ENCODE assay signal across 16 cellular contexts in the genomic region with DNA sequence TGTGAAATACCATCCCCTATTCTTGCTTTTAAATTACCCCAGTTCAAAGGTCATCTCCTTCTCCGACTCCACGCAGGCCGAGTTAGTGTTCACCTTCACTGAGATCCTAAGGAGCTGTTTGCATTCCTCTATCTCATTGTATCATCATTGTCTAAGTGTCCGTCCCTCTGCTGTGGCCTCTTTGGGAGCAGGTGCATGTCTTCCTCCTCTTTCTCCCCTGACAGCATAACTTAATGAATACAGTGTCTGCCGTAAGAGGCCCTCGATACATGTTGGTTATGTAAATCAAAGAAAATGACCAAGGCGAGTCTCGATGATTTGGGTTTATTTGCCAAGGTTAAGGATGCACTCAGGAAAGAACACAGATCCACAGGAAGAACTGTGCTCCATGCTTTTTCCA. TPM values are rescaled to one million over a fixed set of nuclear protein-coding genes. Genes with fewer than 3 reads are reported as not detected.
DNase-seq lines count a peak whose midpoint lies in the region; ATAC-seq, FAIRE-seq and TF ChIP-seq lines count a peak whose summit lies in the region.
"Had no signal": no experiment of that assay in that cellular context is flagged by ENCODE, and none has a peak within 500 bp of the region (broad histone marks: within the 10 kb centered on the region; RNA-seq: fewer than 3 reads in every experiment).

No MANE protein-coding gene starts in this region.

- H3K27ac ChIP-seq in HepG2 (ENCODE audit: extremely low read length, insufficient read depth, low read length), result peak overlapping the region; percentile 62
- no peak overlapping the region for H3K27ac ChIP-seq in right lobe of liver
- H3K27ac ChIP-seq: thyroid gland had no signal

- WGBS in HepG2 (ENCODE audit: low lambda C conversion rate), result 1% methylated on average over 8 of the region's 8 CpGs
- 81% methylated on average over 7 of the region's 8 CpGs for WGBS in right lobe of liver (ENCODE audit: insufficient coverage, low coverage, low lambda C conversion rate, missing lambda C conversion rate)

- peak overlapping the region; percentile 52 for H3K9ac ChIP-seq in HepG2 (ENCODE audit: insufficient read depth, low read depth, low read length)

- H3K4me1 Mint-ChIP-seq in glutamatergic neuron (ENCODE audit: low read depth, unreplicated experiment) (peaks cover 9% of the 10 kb centered on the region), endothelial cell (ENCODE audit: unreplicated experiment) (peaks cover 28% of the 10 kb centered on the region)

- TF ChIP-seq RAD21 in HepG2 (CRISPR knock-in tag; IDR thresholded peaks at IDR 0.05), result no peak

- H3K36me3 Mint-ChIP-seq in glutamatergic neuron (ENCODE audit: unreplicated experiment) (no peaks in the 10 kb centered on the region), endothelial cell (ENCODE audit: low read depth, unreplicated experiment) (no peaks in the 10 kb centered on the region)
- H3K36me3 Mint-ChIP-seq: CD14-positive monocyte had no signal

- H3K4me1 ChIP-seq in HepG2 (ENCODE audit: insufficient read depth, low read length) (peaks cover 94% of the 10 kb centered on the region), right lobe of liver (no peaks in the 10 kb centered on the region)

- TF ChIP-seq EP300 in HepG2 (IDR thresholded peaks at IDR 0.05; ENCODE audit: low read depth in 2 of 2, low read length in 2 of 2), result no peak
- no peak for TF ChIP-seq EP300 in HepG2 (CRISPR knock-in tag; IDR thresholded peaks at IDR 0.05; ENCODE audit: borderline replicate concordance)

- H3K36me3 ChIP-seq in HepG2 (replicated peaks in 1 of 2; ENCODE audit: control insufficient read depth in 1 of 2, insufficient read depth in 2 of 2, low read length in 2 of 2) (no peaks in the 10 kb centered on the region), right lobe of liver (no peaks in the 10 kb centered on the region)
- H3K36me3 ChIP-seq: MG63, thyroid gland had no signal

- no peak for FAIRE-seq in HepG2 (lab: Jason Lieb, UNC)
- FAIRE-seq: G401.6 had no signal

- BruUV-seq in HepG2 (replicated peaks; lab: Mats Ljungman, UMichigan), result no TSS peak

- H3K4me3 ChIP-seq in HepG2 (replicated peaks in 1 of 3; ENCODE audit: insufficient read depth in 1 of 3, low read depth in 2 of 3, low read length in 3 of 3), result peak overlapping the region; percentile 26 to 50 (median 44); a peak in 4 of 6 replicates
- H3K4me3 ChIP-seq in right lobe of liver, result no peak overlapping the region
- H3K4me3 ChIP-seq: MG63, thyroid gland had no signal

- no peak for TF ChIP-seq POLR2A in HepG2 (IDR thresholded peaks at IDR 0.05; ENCODE audit: insufficient read depth in 1 of 2, low read depth in 2 of 2, low read length in 2 of 2)
- no peak for TF ChIP-seq POLR2A in right lobe of liver (IDR thresholded peaks at IDR 0.05)

- H3K27me3 Mint-ChIP-seq in glutamatergic neuron (ENCODE audit: unreplicated experiment), result peaks cover 2% of the 10 kb centered on the region
- H3K27me3 Mint-ChIP-seq in endothelial cell (ENCODE audit: unreplicated experiment), result peaks cover 3% of the 10 kb centered on the region

- POLR2A ChIA-PET in HepG2 (lab: Yijun Ruan, JAX), result no interaction called here

- H3K27me3 ChIP-seq in HepG2 (ENCODE audit: control insufficient read depth in 1 of 2, insufficient read depth in 2 of 2, low read length in 2 of 2), result no peaks in the 10 kb centered on the region
- no peaks in the 10 kb centered on the region for H3K27me3 ChIP-seq in right lobe of liver
- H3K27me3 ChIP-seq: MG63, thyroid gland had no signal

- H3K27ac Mint-ChIP-seq in glutamatergic neuron (ENCODE audit: unreplicated experiment) (no peak overlapping the region), endothelial cell (ENCODE audit: unreplicated experiment) (no peak overlapping the region)
- H3K27ac Mint-ChIP-seq: CD14-positive monocyte had no signal

- peak overlapping the region; percentile 18 for H2AFZ ChIP-seq in HepG2 (ENCODE audit: low read length)

- intact Hi-C loops in HepG2 (cut with micrococcal nuclease; ENCODE audit: unreplicated experiment) (loop anchor here (10.0 kb wide), 1 partner anchor 1423 kb away; no protein-coding TSS in a partner anchor), right lobe of liver (cut with DNase I) (no loop called here)

- H3K9me3 ChIP-seq in HepG2 (ENCODE audit: low read length), result no peaks in the 10 kb centered on the region
- no peaks in the 10 kb centered on the region for H3K9me3 ChIP-seq in right lobe of liver
- H3K9me3 ChIP-seq: MG63, thyroid gland had no signal

- H3K79me2 ChIP-seq in HepG2 (ENCODE audit: insufficient read depth, low read length), result no peaks in the 10 kb centered on the region

- TF ChIP-seq CTCF in HepG2 (CRISPR knock-in tag; IDR thresholded peaks at IDR 0.05), result no peak
- TF ChIP-seq CTCF in right lobe of liver (IDR thresholded peaks at IDR 0.05), result no peak
- no peak for TF ChIP-seq CTCF in glutamatergic neuron (IDR thresholded peaks at IDR 0.05; ENCODE audit: partially characterized antibody, unreplicated experiment)
- TF ChIP-seq CTCF in endothelial cell (IDR thresholded peaks at IDR 0.05; ENCODE audit: unreplicated experiment), result no peak

- H3K9me3 Mint-ChIP-seq in glutamatergic neuron (ENCODE audit: unreplicated experiment) (peaks cover 1% of the 10 kb centered on the region), endothelial cell (ENCODE audit: unreplicated experiment) (no peaks in the 10 kb centered on the region)

- ATAC-seq in HepG2 (no peak), right lobe of liver (no peak)
- ATAC-seq: left lobe of liver had no signal

- DNase-seq in HepG2 (ENCODE audit: low spot score), result no peak
- no peak for DNase-seq in right lobe of liver
- DNase-seq in NCI-H526 treated with DMSO at 0.1 percent for 48 hours (lab: John Stamatoyannopoulos, UW), result peak; percentile 70
- no peak for DNase-seq in glutamatergic neuron
- DNase-seq in endothelial cell (ENCODE audit: low spot score), result no peak
- no peak for DNase-seq in effector CD4-positive, alpha-beta T cell
- DNase-seq in stimulated activated CD4-positive, alpha-beta T cell treated with anti-CD3 and anti-CD28 coated beads, Interleukin-15, amount 100 ng/mL, for 24 hours, result no peak
- DNase-seq: aorta; cortex of kidney; MG63; NCI-H2107; stimulated activated CD4-positive, alpha-beta T cell treated with anti-CD3 and anti-CD28 coated beads, Interleukin-1b, Interleukin-23, amount 100 ng/mL, for 48 hours; thyroid gland had no signal

- H3K4me3 Mint-ChIP-seq in glutamatergic neuron (ENCODE audit: unreplicated experiment) (peak overlapping the region; percentile 17), endothelial cell (ENCODE audit: unreplicated experiment) (no peak overlapping the region)

- in situ Hi-C loops in HepG2 (cut with HindIII; ENCODE audit: extremely low pct_ligation_motif_present, low pct_unique_long_range_greater_than_20kb), result no loop called here

- peak overlapping the region; percentile 77 for H3K4me2 ChIP-seq in HepG2 (ENCODE audit: low read depth, low read length)

- no peaks in the 10 kb centered on the region for H4K20me1 ChIP-seq in HepG2 (ENCODE audit: insufficient read depth, low read length)

- CTCF ChIA-PET in HepG2 (lab: Yijun Ruan, JAX; ENCODE audit: low intra/inter-chr PET ratio, low total read pairs), result no interaction called here

RNA-seq across cellular contexts. Expression of a gene that starts 4.9 kb away (rescaled TPM):
- total RNA-seq in HepG2 (2016; rRNA removed; fragmentation: Illumina TruSeq; extraction: Trizol), result 36.5 and 65.6 TPM in 2 replicates
- total RNA-seq in HepG2 (2016; cell fraction: cytosol; rRNA removed; fragmentation: Illumina TruSeq; extraction: Trizol; ENCODE audit: low read depth), result 7.1 and 8.4 TPM in 2 replicates
- total RNA-seq in HepG2 (2016; cell fraction: insoluble cytoplasmic fraction; rRNA removed; fragmentation: Illumina TruSeq; extraction: Trizol), result 37.9 and 63.0 TPM in 2 replicates
- total RNA-seq in HepG2 (2016; cell fraction: membrane; rRNA removed; fragmentation: Illumina TruSeq; extraction: Trizol), result 16.6 and 17.6 TPM in 2 replicates
- 20.8 and 22.0 TPM in 2 replicates for total RNA-seq in HepG2 (2016; cell fraction: nucleus; rRNA removed; fragmentation: Illumina TruSeq; extraction: Trizol)
- 67.0 and 86.5 TPM in 2 replicates for polyA plus RNA-seq in HepG2 (2011; rRNA removed)
- polyA plus RNA-seq in HepG2 (2011; cell fraction: cytosol; rRNA removed), result 20.9 and 33.3 TPM in 2 replicates
- 16.0 and 18.6 TPM in 2 replicates for polyA plus RNA-seq in HepG2 (2011; cell fraction: nucleus; rRNA removed)
- polyA plus RNA-seq in HepG2 (2012), result 21.8 and 33.2 TPM in 2 replicates
- 6.7 and 8.2 TPM in 2 replicates for polyA plus RNA-seq in HepG2 (2016; cell fraction: cytosol; fragmentation: Illumina TruSeq; extraction: Trizol; ENCODE audit: low read depth)
- 60.8 and 80.2 TPM in 2 replicates for polyA plus RNA-seq in HepG2 (2016; cell fraction: insoluble cytoplasmic fraction; fragmentation: Illumina TruSeq; extraction: Trizol; ENCODE audit: low read depth)
- polyA plus RNA-seq in HepG2 (2016; cell fraction: membrane; fragmentation: Illumina TruSeq; extraction: Trizol; ENCODE audit: low read depth), result 10.6 and 14.9 TPM in 2 replicates
- 31.6 and 37.5 TPM in 2 replicates for polyA plus RNA-seq in HepG2 (2016; cell fraction: nucleus; fragmentation: Illumina TruSeq; extraction: Trizol; ENCODE audit: insufficient read depth, low read depth)
- 69.8 and 75.0 TPM in 2 replicates for polyA minus RNA-seq in HepG2 (2011; rRNA and poly(A)+ RNA removed; ENCODE audit: low replicate concordance)
- polyA minus RNA-seq in HepG2 (2011; cell fraction: cytosol; rRNA and poly(A)+ RNA removed), result 49.0 and 63.7 TPM in 2 replicates
- 44.1 and 46.9 TPM in 2 replicates for polyA minus RNA-seq in HepG2 (2011; cell fraction: nucleus; rRNA and poly(A)+ RNA removed)
- total RNA-seq in right lobe of liver, result 10 to 100 TPM; 10.3 to 25.4 (median 14.9) TPM
- total RNA-seq in glutamatergic neuron (ENCODE audit: unreplicated experiment), result 29.7 TPM
- total RNA-seq in endothelial cell (ENCODE audit: unreplicated experiment), result 29.7 TPM

RNA-seq across cellular contexts. Expression of a gene that starts 35.7 kb away (rescaled TPM):
- total RNA-seq in HepG2 (2016; rRNA removed; fragmentation: Illumina TruSeq; extraction: Trizol) (not detected in 2 replicates), right lobe of liver (1 to 10 TPM in 1 of 6 experiments, under 1 TPM in 5; 0.29 to 5.6 (median 0.41) TPM), glutamatergic neuron (ENCODE audit: unreplicated experiment) (not detected), endothelial cell (ENCODE audit: unreplicated experiment) (5.0 TPM)
- total RNA-seq in HepG2 (2016; cell fraction: cytosol; rRNA removed; fragmentation: Illumina TruSeq; extraction: Trizol; ENCODE audit: low read depth), result not detected in 2 replicates
- not detected in 2 replicates for total RNA-seq in HepG2 (2016; cell fraction: insoluble cytoplasmic fraction; rRNA removed; fragmentation: Illumina TruSeq; extraction: Trizol)
- not detected in 2 replicates for total RNA-seq in HepG2 (2016; cell fraction: membrane; rRNA removed; fragmentation: Illumina TruSeq; extraction: Trizol)
- not detected in 2 replicates for total RNA-seq in HepG2 (2016; cell fraction: nucleus; rRNA removed; fragmentation: Illumina TruSeq; extraction: Trizol)
- 0.13 TPM in 1 of 2 replicates, not detected in the other for polyA plus RNA-seq in HepG2 (2011; rRNA removed)
- 0.08 and 0.10 TPM in 2 replicates for polyA plus RNA-seq in HepG2 (2011; cell fraction: cytosol; rRNA removed)
- polyA plus RNA-seq in HepG2 (2011; cell fraction: nucleus; rRNA removed), result not detected in 2 replicates
- not detected in 2 replicates for polyA plus RNA-seq in HepG2 (2012)
- polyA plus RNA-seq in HepG2 (2016; cell fraction: cytosol; fragmentation: Illumina TruSeq; extraction: Trizol; ENCODE audit: low read depth), result not detected in 2 replicates
- not detected in 2 replicates for polyA plus RNA-seq in HepG2 (2016; cell fraction: insoluble cytoplasmic fraction; fragmentation: Illumina TruSeq; extraction: Trizol; ENCODE audit: low read depth)
- not detected in 2 replicates for polyA plus RNA-seq in HepG2 (2016; cell fraction: membrane; fragmentation: Illumina TruSeq; extraction: Trizol; ENCODE audit: low read depth)
- polyA plus RNA-seq in HepG2 (2016; cell fraction: nucleus; fragmentation: Illumina TruSeq; extraction: Trizol; ENCODE audit: insufficient read depth, low read depth), result not detected in 2 replicates
- polyA minus RNA-seq in HepG2 (2011; rRNA and poly(A)+ RNA removed; ENCODE audit: low replicate concordance), result not detected in 2 replicates
- not detected in 2 replicates for polyA minus RNA-seq in HepG2 (2011; cell fraction: cytosol; rRNA and poly(A)+ RNA removed)
- not detected in 2 replicates for polyA minus RNA-seq in HepG2 (2011; cell fraction: nucleus; rRNA and poly(A)+ RNA removed)
- polyA plus RNA-seq: CD14-positive monocyte had no signal

Comparison
In these comparisons a context has a peak if more than half of its experiments do, and no peak if none do; other contexts are left out.
1. H3K4me3 ChIP-seq: peak in HepG2 (3 of 3); none in right lobe of liver (0 of 3).